In genomic region chr13:50549221-50549942, GRCh38 we compare ENCODE assay signal across 29 cellular contexts.
DNase-seq lines count a peak whose midpoint lies in the region; ATAC-seq, FAIRE-seq and TF ChIP-seq lines count a peak whose summit lies in the region.
"Had no signal": no experiment of that assay in that cellular context is flagged by ENCODE, and none has a peak within 500 bp of the region (broad histone marks: within the 10 kb centered on the region; RNA-seq: fewer than 3 reads in every experiment).

No MANE protein-coding gene starts in this region.

- no peaks in the 10 kb centered on the region for H3K9me3 ChIP-seq in testis
- H3K9me3 ChIP-seq: BE2C, HAP-1 had no signal

- H3K4me3 ChIP-seq in testis: no peak overlapping the region
- H3K4me3 ChIP-seq: HAP-1 had no signal

- ATAC-seq in Right ventricle myocardium superior (ENCODE audit: poor library complexity) (peak; percentile 22), Right ventricle myocardium inferior (no peak), HG03135 (IDR thresholded peaks at IDR 0.05; ENCODE audit: unreplicated experiment) (no peak)
- ATAC-seq: PC-3 had no signal

- no peaks in the 10 kb centered on the region for H3K27me3 ChIP-seq in testis
- H3K27me3 ChIP-seq: BE2C had no signal

- TF ChIP-seq POLR2A in testis (IDR thresholded peaks at IDR 0.05): no peak

- H3K36me3 Mint-ChIP-seq in brain: peaks cover 14% of the 10 kb centered on the region
- H3K36me3 Mint-ChIP-seq: CD14-positive monocyte had no signal

- TF ChIP-seq CTCF in brain (conservative IDR thresholded peaks at IDR 0.05) (no peak), testis (IDR thresholded peaks at IDR 0.05) (no peak), D721Med (IDR thresholded peaks at IDR 0.05; ENCODE audit: insufficient read depth, missing control alignments) (no peak)

- peak overlapping the region in 3 of 5 experiments; percentile 12 to 73 (median 54) for H3K27ac Mint-ChIP-seq in brain
- H3K27ac Mint-ChIP-seq: HFFc6 had no signal

- H3K4me1 Mint-ChIP-seq in brain: peaks cover 21% of the 10 kb centered on the region
- H3K4me1 Mint-ChIP-seq: CD8-positive, alpha-beta memory T cell had no signal

- H3K9me3 Mint-ChIP-seq in brain: peaks cover 9 to 29% (median 11%) of the 10 kb centered on the region in 5 experiments
- H3K9me3 Mint-ChIP-seq: HFFc6 had no signal

- H3K27ac ChIP-seq in testis: no peak overlapping the region

- no peak for FAIRE-seq in D721Med (lab: Jason Lieb, UNC)
- FAIRE-seq: GM12891 had no signal

- H3K4me1 ChIP-seq in testis: no peaks in the 10 kb centered on the region
- H3K4me1 ChIP-seq: BE2C had no signal

- no peaks in the 10 kb centered on the region for H3K36me3 ChIP-seq in testis (ENCODE audit: low read depth, missing control alignments)
- H3K36me3 ChIP-seq: BE2C, HAP-1 had no signal

- no peak for DNase-seq in Right ventricle myocardium superior
- no peak for DNase-seq in Right ventricle myocardium inferior (ENCODE audit: missing footprints)
- peak; percentile 36 for DNase-seq in myocyte (ENCODE audit: low read depth)
- DNase-seq in stromal cell of bone marrow (ENCODE audit: low read depth): peak; percentile 74
- no peak for DNase-seq in testis
- DNase-seq in D721Med (ENCODE audit: insufficient read length, low spot score): no peak
- DNase-seq: 8988T; ACHN; BE2C; CD8-positive, alpha-beta memory T cell; DMS79 treated with DMSO at 0.1 percent for 48 hours; GOT3; HFFc6; IMR-90; KG1; NCI-H1048; NCI-H1417; NCI-H1694 treated with DMSO at 0.1 percent for 48 hours; NCI-H2081; NCI-H526; NCI-H82; NK-92 treated with Interleukin-12 subunit alpha and Interleukin-12 subunit beta, amount 100 ng/mL, for 24 hours; PC-3; SHP77 had no signal

- no peak overlapping the region for H3K4me3 Mint-ChIP-seq in brain
- H3K4me3 Mint-ChIP-seq: CD14-positive monocyte; CD8-positive, alpha-beta memory T cell; HFFc6 had no signal

- no peaks in the 10 kb centered on the region for H3K27me3 Mint-ChIP-seq in brain
- H3K27me3 Mint-ChIP-seq: CD8-positive, alpha-beta memory T cell had no signal

- intact Hi-C loops in Right ventricle myocardium superior (cut with DNase I): no loop called here
- intact Hi-C loops in Right ventricle myocardium inferior (cut with DNase I): no loop called here
- intact Hi-C loops in testis (cut with DNase I; ENCODE audit: low total_unique reads): no loop called here

- WGBS in testis, 2 donors: 92 to 94% methylated on average over 4 of the region's 4 CpGs

Comparison
In these comparisons a context has a peak if more than half of its experiments do, and no peak if none do; other contexts are left out.
1. DNase-seq: peak in myocyte (single experiment) and stromal cell of bone marrow (single experiment); none in Right ventricle myocardium superior (single experiment), Right ventricle myocardium inferior (single experiment), testis (single experiment) and D721Med (single experiment).